Comparison of ENCODE assay signal across 19 cellular contexts in the genomic region with DNA sequence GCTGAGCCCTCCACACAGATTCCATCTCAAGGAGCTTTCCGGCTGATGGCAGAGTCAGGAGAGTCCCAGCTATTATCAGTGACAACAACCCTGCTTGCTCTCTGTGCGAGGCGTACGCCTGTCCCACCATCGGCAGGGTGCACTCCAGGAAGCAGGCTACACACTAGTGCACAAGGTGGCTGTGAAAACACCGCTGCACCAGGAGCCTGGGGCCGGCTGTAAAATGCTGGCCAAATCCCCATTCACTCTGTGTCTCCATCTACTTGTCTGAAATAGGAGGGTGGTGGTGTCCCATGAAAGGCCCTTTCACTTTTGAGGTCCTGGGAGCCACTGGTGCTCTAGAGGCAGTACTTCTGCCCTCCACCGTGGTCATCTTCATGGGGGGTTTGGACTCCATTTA.
DNase-seq lines count a peak whose midpoint lies in the region; ATAC-seq and TF ChIP-seq lines count a peak whose summit lies in the region.
"Had no signal": no experiment of that assay in that cellular context is flagged by ENCODE, and none has a peak within 500 bp of the region (broad histone marks: within the 10 kb centered on the region; RNA-seq: fewer than 3 reads in every experiment).

No MANE protein-coding gene starts in this region.

- H3K14ac ChIP-seq in IMR-90 (replicated peaks; ENCODE audit: low read depth, low read length): no peak overlapping the region

- 71% methylated on average over 2 of the region's 8 CpGs; no CpG with 5 or more reads in 1 of the 2 experiments for WGBS in IMR-90 (ENCODE audit: extremely low coverage in 2 of 2, insufficient read length in 1 of 2), 2 experiments

- no peaks in the 10 kb centered on the region for H4K20me1 ChIP-seq in IMR-90 (ENCODE audit: insufficient read depth, low read length)
- H4K20me1 ChIP-seq: BLaER1 treated with 17β-estradiol and CSF1 and Interleukin-3, amounts not matched to agents 10 nM and 100 nM had no signal

- no peaks in the 10 kb centered on the region for H3K9me3 Mint-ChIP-seq in nephron
- H3K9me3 Mint-ChIP-seq: CD4-positive, alpha-beta T cell; CD8-positive, alpha-beta memory T cell had no signal

- ATAC-seq in IMR-90 (ENCODE audit: low read depth): no peak

- H2AK9ac ChIP-seq in IMR-90 (replicated peaks; ENCODE audit: low read depth, low read length, poor library complexity): no peak overlapping the region

- intact Hi-C loops in IMR-90 (cut with micrococcal nuclease): no loop called here

- dilution Hi-C loops in IMR-90 (cut with HindIII; ENCODE audit: low sequenced_read_pairs, unreplicated experiment): no loop called here

- H2BK20ac ChIP-seq in IMR-90 (ENCODE audit: low read depth, low read length): no peak overlapping the region

- no peak overlapping the region for H2BK120ac ChIP-seq in IMR-90 (ENCODE audit: low read depth, low read length)

- no TSS peak for BruUV-seq in IMR-90 (replicated peaks; lab: Mats Ljungman, UMichigan)

- CTCF ChIA-PET in IMR-90 (lab: Yijun Ruan, JAX): no interaction called here

- no peaks in the 10 kb centered on the region for H3K27me3 Mint-ChIP-seq in nephron (ENCODE audit: low read depth)

- H2BK15ac ChIP-seq in IMR-90 (ENCODE audit: low read depth, low read length): no peak overlapping the region

- POLR2A ChIA-PET in IMR-90 (lab: Charles Lee; ENCODE audit: unreplicated experiment): no interaction called here

- no peak overlapping the region for H3K4ac ChIP-seq in IMR-90 (ENCODE audit: low read depth, low read length)

- TF ChIP-seq POLR2A in IMR-90 (IDR thresholded peaks at IDR 0.05; ENCODE audit: low read depth, low read length): no peak

- peak overlapping the region; percentile 21 for H2AFZ ChIP-seq in IMR-90 (replicated peaks; ENCODE audit: low read length, poor library complexity)

- TF ChIP-seq RAD21 in IMR-90 (IDR thresholded peaks at IDR 0.05; ENCODE audit: low read length): no peak

- no peak overlapping the region for H3K56ac ChIP-seq in IMR-90 (ENCODE audit: extremely low read depth, insufficient read depth, low read length)

- no peaks in the 10 kb centered on the region for H3K9me3 ChIP-seq in IMR-90 (ENCODE audit: control insufficient read depth, insufficient read depth, low read length)
- H3K9me3 ChIP-seq: BE2C; BLaER1 treated with 17β-estradiol and CSF1 and Interleukin-3, amounts not matched to agents 10 nM and 100 nM had no signal

- TF ChIP-seq CTCF in IMR-90 (conservative IDR thresholded peaks at IDR 0.05; ENCODE audit: low read depth, low read length): no peak
- TF ChIP-seq CTCF in nephron (IDR thresholded peaks at IDR 0.05; ENCODE audit: unreplicated experiment in 3 of 3): no peak

- no peaks in the 10 kb centered on the region for H3K9me1 ChIP-seq in IMR-90 (ENCODE audit: insufficient read depth, low read length)

- H4K91ac ChIP-seq in IMR-90 (ENCODE audit: insufficient read depth, low read depth, low read length): no peak overlapping the region

- H3K79me1 ChIP-seq in IMR-90 (ENCODE audit: low read depth in 1 of 2, low read length in 2 of 2): no peaks in the 10 kb centered on the region

- H3K27ac ChIP-seq in IMR-90 (ENCODE audit: insufficient read depth, low read length): no peak overlapping the region
- H3K27ac ChIP-seq: 22Rv1; BLaER1 treated with 17β-estradiol and CSF1 and Interleukin-3, amounts not matched to agents 10 nM and 100 nM had no signal

- no peaks in the 10 kb centered on the region for H3K36me3 Mint-ChIP-seq in nephron (ENCODE audit: low read depth)
- H3K36me3 Mint-ChIP-seq: CD14-positive monocyte; CD8-positive, alpha-beta memory T cell had no signal

- in situ Hi-C loops in IMR-90 (cut with MboI; ENCODE audit: low sequenced_read_pairs) (no loop called here), G401 (cut with HindIII; ENCODE audit: low sequenced_read_pairs) (no loop called here)

- no peak overlapping the region for H3K4me3 Mint-ChIP-seq in nephron
- H3K4me3 Mint-ChIP-seq: CD14-positive monocyte; CD4-positive, alpha-beta T cell; CD8-positive, alpha-beta memory T cell had no signal

- DNase-seq in IMR-90 (no peak), epidermal melanocyte (ENCODE audit: insufficient read length, low spot score) (peak; percentile 9), NCI-H1092 treated with DMSO at 0.1 percent for 48 hours (lab: John Stamatoyannopoulos, UW) (no peak), G401 (ENCODE audit: low spot score) (no peak)
- DNase-seq in activated CD4-positive, CD25-positive, alpha-beta regulatory T cell (lab: John Stamatoyannopoulos, UW): no peak
- DNase-seq: AML-193; BE2C; CD4-positive, alpha-beta T cell; CD8-positive, alpha-beta memory T cell; DMS 273 treated with DMSO at 0.1 percent for 48 hours; EL; GF-D8; GOT3; H7; HCEC 1CT had no signal

- no peak overlapping the region for H2AK5ac ChIP-seq in IMR-90 (ENCODE audit: low read depth, low read length)

- no peak overlapping the region for H3K4me2 ChIP-seq in IMR-90 (ENCODE audit: low read depth, low read length)
- H3K4me2 ChIP-seq: BLaER1 treated with 17β-estradiol and CSF1 and Interleukin-3, amounts not matched to agents 10 nM and 100 nM had no signal

- no peaks in the 10 kb centered on the region for H3K36me3 ChIP-seq in IMR-90 (ENCODE audit: control insufficient read depth, insufficient read depth, low read length)
- H3K36me3 ChIP-seq: BE2C; BLaER1 treated with 17β-estradiol and CSF1 and Interleukin-3, amounts not matched to agents 10 nM and 100 nM had no signal

- no peak overlapping the region for H4K8ac ChIP-seq in IMR-90 (ENCODE audit: low read depth in 2 of 2, low read length in 2 of 2)

- no peak overlapping the region for H2BK5ac ChIP-seq in IMR-90 (ENCODE audit: low read depth, low read length, poor library complexity, severe bottlenecking)

- no peak overlapping the region for H3K9ac ChIP-seq in IMR-90 (ENCODE audit: low read depth, low read length)
- H3K9ac ChIP-seq: BLaER1 treated with 17β-estradiol and CSF1 and Interleukin-3, amounts not matched to agents 10 nM and 100 nM had no signal

- peaks cover 2% of the 10 kb centered on the region; the same call in 1 of the 2 replicates for H3K27me3 ChIP-seq in IMR-90 (ENCODE audit: control insufficient read depth, insufficient read depth, low read length)
- H3K27me3 ChIP-seq: BE2C; BLaER1 treated with 17β-estradiol and CSF1 and Interleukin-3, amounts not matched to agents 10 nM and 100 nM had no signal

- no peak overlapping the region for H3K18ac ChIP-seq in IMR-90 (ENCODE audit: low read depth, low read length)

- peaks cover 35% of the 10 kb centered on the region for H3K4me1 Mint-ChIP-seq in nephron
- H3K4me1 Mint-ChIP-seq: CD14-positive monocyte; CD8-positive, alpha-beta memory T cell had no signal

- H3K27ac Mint-ChIP-seq in nephron: peak overlapping the region in 2 of 3 experiments; percentile 59 to 77
- H3K27ac Mint-ChIP-seq: CD4-positive, alpha-beta T cell; CD8-positive, alpha-beta memory T cell had no signal

- no peak overlapping the region for H3K4me3 ChIP-seq in IMR-90 (ENCODE audit: insufficient read depth, low read depth, low read length)
- H3K4me3 ChIP-seq: BLaER1 treated with 17β-estradiol and CSF1 and Interleukin-3, amounts not matched to agents 10 nM and 100 nM had no signal

- no peaks in the 10 kb centered on the region for H3K4me1 ChIP-seq in IMR-90 (ENCODE audit: control insufficient read depth, insufficient read depth, low read length)
- H3K4me1 ChIP-seq: BE2C had no signal

- no peak overlapping the region for H3K23ac ChIP-seq in IMR-90 (ENCODE audit: low read depth, low read length)

- no peak overlapping the region for H4K5ac ChIP-seq in IMR-90 (ENCODE audit: low read depth, low read length)

TF ChIP-seq in IMR-90, 13 proteins besides CTCF, POLR2A, EP300 and RAD21:
- TF ChIP-seq RFX5 (IDR thresholded peaks at IDR 0.05; ENCODE audit: low read depth, low read length) (no peak), MXI1 (IDR thresholded peaks at IDR 0.05; ENCODE audit: borderline replicate concordance, low read depth, low read length) (no peak), CEBPB (IDR thresholded peaks at IDR 0.05; ENCODE audit: low read depth, low read length) (no peak), FOS (IDR thresholded peaks at IDR 0.05; ENCODE audit: low read depth, low read length) (no peak), USF2 (IDR thresholded peaks at IDR 0.05; ENCODE audit: low read depth, low read length) (no peak), NFE2L2 (IDR thresholded peaks at IDR 0.05; ENCODE audit: low read depth, low read length) (no peak), CHD1 (IDR thresholded peaks at IDR 0.05; ENCODE audit: low read depth, low read length) (no peak), MAZ (IDR thresholded peaks at IDR 0.05; ENCODE audit: borderline replicate concordance, low read depth, low read length) (no peak), SMC3 (IDR thresholded peaks at IDR 0.05; ENCODE audit: low read depth, low read length) (no peak), MAFK (IDR thresholded peaks at IDR 0.05; ENCODE audit: low read depth, low read length) (no peak), RCOR1 (IDR thresholded peaks at IDR 0.05; ENCODE audit: insufficient replicate concordance, low read length) (no peak), BHLHE40 (IDR thresholded peaks at IDR 0.05; ENCODE audit: low read depth, low read length) (no peak)
- TF ChIP-seq, protein P1, sequence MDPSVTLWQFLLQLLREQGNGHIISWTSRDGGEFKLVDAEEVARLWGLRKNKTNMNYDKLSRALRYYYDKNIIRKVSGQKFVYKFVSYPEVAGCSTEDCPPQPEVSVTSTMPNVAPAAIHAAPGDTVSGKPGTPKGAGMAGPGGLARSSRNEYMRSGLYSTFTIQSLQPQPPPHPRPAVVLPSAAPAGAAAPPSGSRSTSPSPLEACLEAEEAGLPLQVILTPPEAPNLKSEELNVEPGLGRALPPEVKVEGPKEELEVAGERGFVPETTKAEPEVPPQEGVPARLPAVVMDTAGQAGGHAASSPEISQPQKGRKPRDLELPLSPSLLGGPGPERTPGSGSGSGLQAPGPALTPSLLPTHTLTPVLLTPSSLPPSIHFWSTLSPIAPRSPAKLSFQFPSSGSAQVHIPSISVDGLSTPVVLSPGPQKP (IDR thresholded peaks at IDR 0.05; ENCODE audit: borderline replicate concordance, low read depth, low read length): no peak
